Comparison of ENCODE assay signal across 8 cellular contexts in genomic region chr1:2174348-2175054, GRCh38. TPM values are rescaled to one million over a fixed set of nuclear protein-coding genes. Genes with fewer than 3 reads are reported as not detected.
DNase-seq lines count a peak whose midpoint lies in the region; ATAC-seq and TF ChIP-seq lines count a peak whose summit lies in the region.

No MANE protein-coding gene starts in this region.

- H3K4me2 ChIP-seq in DOHH2 (ENCODE audit: low read length), result no peak overlapping the region
- H3K4me2 ChIP-seq in smooth muscle cell, result no peak overlapping the region

- no peaks in the 10 kb centered on the region for H3K79me2 ChIP-seq in DOHH2 (ENCODE audit: control insufficient read depth, low read length)
- no peaks in the 10 kb centered on the region for H3K79me2 ChIP-seq in smooth muscle cell (ENCODE audit: low read depth)

- 55% methylated on average over 31 of the region's 31 CpGs for WGBS in smooth muscle cell (ENCODE audit: low lambda C conversion rate)

- H3K4me3 ChIP-seq in DOHH2 (ENCODE audit: low read length), result no peak overlapping the region
- H3K4me3 ChIP-seq in smooth muscle cell, result no peak overlapping the region

- H3K36me3 ChIP-seq in DOHH2 (ENCODE audit: control insufficient read depth, low read length), result no peaks in the 10 kb centered on the region
- no peaks in the 10 kb centered on the region for H3K36me3 ChIP-seq in smooth muscle cell (ENCODE audit: low read depth)

- in situ Hi-C loops in T47D (cut with HindIII; ENCODE audit: low pct_unique_long_range_greater_than_20kb, low sequenced_read_pairs), result no loop called here

- no peak overlapping the region for H3K27ac ChIP-seq in DOHH2 (ENCODE audit: low read depth, low read length)
- no peak overlapping the region for H3K27ac ChIP-seq in smooth muscle cell (ENCODE audit: low read depth)

- H3K4me1 ChIP-seq in DOHH2 (ENCODE audit: control insufficient read depth, low read length) (no peaks in the 10 kb centered on the region), smooth muscle cell (ENCODE audit: low read depth) (no peaks in the 10 kb centered on the region)

- no peak for ATAC-seq in HG03039 (IDR thresholded peaks at IDR 0.05; ENCODE audit: unreplicated experiment)
- ATAC-seq in HG02763 (IDR thresholded peaks at IDR 0.05; ENCODE audit: unreplicated experiment), result no peak

- TF ChIP-seq CTCF in DOHH2 (IDR thresholded peaks at IDR 0.05; ENCODE audit: low read depth, low read length, poor library complexity, severe bottlenecking) (peak; percentile 93), smooth muscle cell (IDR thresholded peaks at IDR 0.05; ENCODE audit: borderline replicate concordance, insufficient read depth, poor library complexity, severe bottlenecking) (peak; percentile 93)

- no peaks in the 10 kb centered on the region for H3K9me2 ChIP-seq in DOHH2 (replicated peaks; ENCODE audit: control insufficient read depth, low read length)

- DNase-seq in LHCN-M2 (ENCODE audit: low read depth) (peak; percentile 44), SK-N-DZ (ENCODE audit: low spot score) (peak; percentile 58), T47D (ENCODE audit: low read depth in 1 of 2, low spot score in 1 of 2) (peak; percentile 57 to 92), iPS-NIHi11 (ENCODE audit: low spot score) (peak; percentile 98), smooth muscle cell (lab: John Stamatoyannopoulos, UW; ENCODE audit: unreplicated experiment) (no peak)

- H3F3A ChIP-seq in DOHH2 (ENCODE audit: control insufficient read depth, insufficient read depth) (no peaks in the 10 kb centered on the region), smooth muscle cell (ENCODE audit: low read depth) (no peaks in the 10 kb centered on the region)

- no peak overlapping the region for H2AFZ ChIP-seq in smooth muscle cell (ENCODE audit: low read depth)

- H4K20me1 ChIP-seq in DOHH2 (ENCODE audit: control insufficient read depth, insufficient read depth, low read depth, low read length), result 0 out of 2 replicates have a peak, but pooled peaks cover 3% of the 10 kb centered on the region
- H4K20me1 ChIP-seq in smooth muscle cell (ENCODE audit: low read depth), result no peaks in the 10 kb centered on the region

- H3K27me3 ChIP-seq in DOHH2 (ENCODE audit: control insufficient read depth, low read length) (no peaks in the 10 kb centered on the region), smooth muscle cell (ENCODE audit: low read depth) (no peaks in the 10 kb centered on the region)

- no peak overlapping the region for H3K9ac ChIP-seq in smooth muscle cell (ENCODE audit: low read depth)

- no peaks in the 10 kb centered on the region for H3K9me3 ChIP-seq in DOHH2 (ENCODE audit: control insufficient read depth, insufficient read depth, low read length)
- no peaks in the 10 kb centered on the region for H3K9me3 ChIP-seq in smooth muscle cell (replicated peaks; ENCODE audit: low read depth)

RNA-seq across cellular contexts. Expression of gene FAAP20, which starts 20.1 kb away (rescaled TPM):
- 40.9 and 47.5 TPM in 2 replicates for total RNA-seq in LHCN-M2 (2014; rRNA removed)
- polyA plus RNA-seq in LHCN-M2 (2012), result 70.8 TPM
- polyA plus RNA-seq in SK-N-DZ (2014; cell fraction: cytosol; rRNA removed), result 31.2 and 35.3 TPM in 2 replicates
- 35.9 and 59.0 TPM in 2 replicates for polyA plus RNA-seq in SK-N-DZ (2014; cell fraction: nucleus; rRNA removed)
- total RNA-seq in smooth muscle cell, result 33.1 and 39.8 TPM in 2 replicates
- polyA plus RNA-seq in smooth muscle cell, result 152 and 162 TPM in 2 replicates

RNA-seq across cellular contexts. Expression of gene SKI, which starts 53.6 kb away (rescaled TPM):
- total RNA-seq in LHCN-M2 (2014; rRNA removed) (13.9 and 16.5 TPM in 2 replicates), smooth muscle cell (14.4 and 19.6 TPM in 2 replicates)
- 19.7 TPM for polyA plus RNA-seq in LHCN-M2 (2012)
- 2.4 and 3.1 TPM in 2 replicates for polyA plus RNA-seq in SK-N-DZ (2014; cell fraction: cytosol; rRNA removed)
- 1.2 and 7.3 TPM in 2 replicates for polyA plus RNA-seq in SK-N-DZ (2014; cell fraction: nucleus; rRNA removed)
- polyA plus RNA-seq in smooth muscle cell, result 4.2 and 6.8 TPM in 2 replicates
